25 cellular contexts compared by ENCODE assay signal in the genomic region with DNA sequence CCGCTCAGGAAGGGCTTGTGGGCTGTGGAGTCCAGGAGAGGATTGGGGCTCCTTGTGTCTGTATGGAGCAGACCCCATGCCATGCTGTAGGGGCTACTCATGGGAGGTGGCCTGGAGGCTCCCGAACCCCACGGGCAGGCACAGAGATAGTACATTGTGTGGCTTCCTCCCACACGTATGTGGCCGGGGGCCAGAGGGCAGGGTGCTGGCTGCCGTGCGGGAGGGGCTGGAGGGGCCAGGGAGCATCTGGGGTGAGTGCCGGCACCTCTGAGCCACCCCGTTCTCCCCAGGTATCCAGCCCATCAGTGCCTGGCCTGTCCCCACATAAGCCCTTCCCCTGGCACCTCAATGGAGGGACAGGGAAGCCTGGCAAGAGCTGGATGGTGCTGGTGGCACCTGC. TPM values are rescaled to one million over a fixed set of nuclear protein-coding genes. Genes with fewer than 3 reads are reported as not detected.
DNase-seq lines count a peak whose midpoint lies in the region; ATAC-seq, FAIRE-seq and TF ChIP-seq lines count a peak whose summit lies in the region.
"Had no signal": no experiment of that assay in that cellular context is flagged by ENCODE, and none has a peak within 500 bp of the region (broad histone marks: within the 10 kb centered on the region; RNA-seq: fewer than 3 reads in every experiment).

No MANE protein-coding gene starts in this region.

- ATAC-seq in HepG2 (no peak), right lobe of liver (no peak), RWPE2 (ENCODE audit: low read depth) (no peak), body of pancreas (no peak)
- ATAC-seq: A549 had no signal

- H3K9me3 ChIP-seq in HepG2 (ENCODE audit: low read length) = no peaks in the 10 kb centered on the region
- H3K9me3 ChIP-seq in right lobe of liver = no peaks in the 10 kb centered on the region
- H3K9me3 ChIP-seq in RWPE2 (ENCODE audit: severe bottlenecking) = no peaks in the 10 kb centered on the region
- no peaks in the 10 kb centered on the region for H3K9me3 ChIP-seq in body of pancreas
- H3K9me3 ChIP-seq in GM23248 (ENCODE audit: low read depth) = no peaks in the 10 kb centered on the region
- H3K9me3 ChIP-seq: A549; BE2C; BLaER1 treated with 17β-estradiol and CSF1 and Interleukin-3, amounts not matched to agents 10 nM and 100 nM had no signal

- H3K27ac ChIP-seq in HepG2 (ENCODE audit: extremely low read length, insufficient read depth, low read length) (no peak overlapping the region), right lobe of liver (no peak overlapping the region), RWPE2 (ENCODE audit: poor library complexity, severe bottlenecking) (no peak overlapping the region), body of pancreas (no peak overlapping the region), GM23248 (no peak overlapping the region)
- H3K27ac ChIP-seq: A549; BLaER1 treated with 17β-estradiol and CSF1 and Interleukin-3, amounts not matched to agents 10 nM and 100 nM had no signal

- H3K4me2 ChIP-seq in HepG2 (ENCODE audit: low read depth, low read length) (no peak overlapping the region), GM23248 (ENCODE audit: unreplicated experiment) (no peak overlapping the region)
- H3K4me2 ChIP-seq: A549; BLaER1 treated with 17β-estradiol and CSF1 and Interleukin-3, amounts not matched to agents 10 nM and 100 nM had no signal

- TF ChIP-seq POLR2A in HepG2 (IDR thresholded peaks at IDR 0.05; ENCODE audit: insufficient read depth in 1 of 2, low read depth in 2 of 2, low read length in 2 of 2) = no peak
- no peak for TF ChIP-seq POLR2A in right lobe of liver (IDR thresholded peaks at IDR 0.05)
- no peak for TF ChIP-seq POLR2A in body of pancreas (IDR thresholded peaks at IDR 0.05)

- POLR2A ChIA-PET in HepG2 (lab: Yijun Ruan, JAX) = no interaction called here

- H3F3A ChIP-seq in GM23248 (ENCODE audit: insufficient read depth) = no peaks in the 10 kb centered on the region

- in situ Hi-C loops in HepG2 (cut with HindIII; ENCODE audit: extremely low pct_ligation_motif_present, low pct_unique_long_range_greater_than_20kb) (no loop called here), GM23248 (cut with MboI) (no loop called here)

- CTCF ChIA-PET in HepG2 (lab: Yijun Ruan, JAX; ENCODE audit: low intra/inter-chr PET ratio, low total read pairs) = no interaction called here

- H3K36me3 ChIP-seq in HepG2 (replicated peaks in 1 of 2; ENCODE audit: control insufficient read depth in 1 of 2, insufficient read depth in 2 of 2, low read length in 2 of 2) (no peaks in the 10 kb centered on the region), right lobe of liver (no peaks in the 10 kb centered on the region), RWPE2 (ENCODE audit: low read depth) (no peaks in the 10 kb centered on the region), body of pancreas (replicated peaks in 1 of 2; ENCODE audit: insufficient read depth in 1 of 2, low read depth in 2 of 2) (no peaks in the 10 kb centered on the region), GM23248 (ENCODE audit: low read depth) (no peaks in the 10 kb centered on the region)
- H3K36me3 ChIP-seq: BE2C; BLaER1 treated with 17β-estradiol and CSF1 and Interleukin-3, amounts not matched to agents 10 nM and 100 nM had no signal

- BruUV-seq in HepG2 (replicated peaks; lab: Mats Ljungman, UMichigan) = no TSS peak

- no peak for TF ChIP-seq CTCF in HepG2 (CRISPR knock-in tag; IDR thresholded peaks at IDR 0.05)
- no peak for TF ChIP-seq CTCF in right lobe of liver (IDR thresholded peaks at IDR 0.05)
- TF ChIP-seq CTCF in RWPE2 (IDR thresholded peaks at IDR 0.05; ENCODE audit: poor library complexity, severe bottlenecking) = no peak
- no peak for TF ChIP-seq CTCF in body of pancreas (IDR thresholded peaks at IDR 0.05)

- H4K20me1 ChIP-seq in HepG2 (ENCODE audit: insufficient read depth, low read length) = no peaks in the 10 kb centered on the region; the same call in 1 of the 2 replicates
- no peaks in the 10 kb centered on the region for H4K20me1 ChIP-seq in GM23248 (ENCODE audit: insufficient read depth)

- H3K79me2 ChIP-seq in HepG2 (ENCODE audit: insufficient read depth, low read length) = no peaks in the 10 kb centered on the region
- no peaks in the 10 kb centered on the region for H3K79me2 ChIP-seq in GM23248 (ENCODE audit: insufficient read depth)

- H3K9ac ChIP-seq in HepG2 (ENCODE audit: insufficient read depth, low read depth, low read length) (no peak overlapping the region), GM23248 (no peak overlapping the region)
- H3K9ac ChIP-seq: BLaER1 treated with 17β-estradiol and CSF1 and Interleukin-3, amounts not matched to agents 10 nM and 100 nM had no signal

- no peaks in the 10 kb centered on the region for H3K9me2 ChIP-seq in GM23248 (ENCODE audit: insufficient read depth)

- H2AFZ ChIP-seq in HepG2 (ENCODE audit: low read length) = no peak overlapping the region
- no peak overlapping the region for H2AFZ ChIP-seq in GM23248

- H3K4me3 ChIP-seq in HepG2 (replicated peaks in 1 of 3; ENCODE audit: insufficient read depth in 1 of 3, low read depth in 2 of 3, low read length in 3 of 3) = no peak overlapping the region
- H3K4me3 ChIP-seq in right lobe of liver = no peak overlapping the region
- H3K4me3 ChIP-seq in RWPE2 (ENCODE audit: severe bottlenecking) = no peak overlapping the region
- no peak overlapping the region for H3K4me3 ChIP-seq in body of pancreas
- no peak overlapping the region for H3K4me3 ChIP-seq in GM23248
- H3K4me3 ChIP-seq: A549; BLaER1 treated with 17β-estradiol and CSF1 and Interleukin-3, amounts not matched to agents 10 nM and 100 nM had no signal

- 0 out of 2 replicates have a peak, but pooled peaks cover 5% of the 10 kb centered on the region for H3K4me1 ChIP-seq in HepG2 (ENCODE audit: insufficient read depth, low read length)
- no peaks in the 10 kb centered on the region for H3K4me1 ChIP-seq in right lobe of liver
- no peaks in the 10 kb centered on the region for H3K4me1 ChIP-seq in RWPE2 (ENCODE audit: insufficient read depth, poor library complexity, severe bottlenecking)
- no peaks in the 10 kb centered on the region for H3K4me1 ChIP-seq in body of pancreas
- H3K4me1 ChIP-seq in GM23248 (ENCODE audit: insufficient read depth) = no peaks in the 10 kb centered on the region
- H3K4me1 ChIP-seq: A549, BE2C had no signal

- TF ChIP-seq RAD21 in HepG2 (CRISPR knock-in tag; IDR thresholded peaks at IDR 0.05) = no peak

- FAIRE-seq in HepG2 (lab: Jason Lieb, UNC) = no peak
- FAIRE-seq: A549, GM12891, GM18507, H54 had no signal

- intact Hi-C loops in HepG2 (cut with micrococcal nuclease; ENCODE audit: unreplicated experiment) (no loop called here), right lobe of liver (cut with DNase I) (loop anchor here in 1 of 2 donors (10.0 kb wide), 1 partner anchor 365 kb away; no protein-coding TSS in a partner anchor), body of pancreas (cut with DNase I) (no loop called here)

- peaks cover 21 to 75% of the 10 kb centered on the region in 2 experiments; a peak in 4 of 5 replicates for H3K27me3 ChIP-seq in HepG2 (ENCODE audit: control insufficient read depth in 1 of 2, insufficient read depth in 2 of 2, low read length in 2 of 2)
- no peaks in the 10 kb centered on the region for H3K27me3 ChIP-seq in right lobe of liver
- no peaks in the 10 kb centered on the region for H3K27me3 ChIP-seq in RWPE2 (ENCODE audit: insufficient read depth, poor library complexity, severe bottlenecking)
- H3K27me3 ChIP-seq in body of pancreas = no peaks in the 10 kb centered on the region
- no peaks in the 10 kb centered on the region; the same call in 1 of the 2 replicates for H3K27me3 ChIP-seq in GM23248 (replicated peaks; ENCODE audit: insufficient read depth)
- H3K27me3 ChIP-seq: BE2C; BLaER1 treated with 17β-estradiol and CSF1 and Interleukin-3, amounts not matched to agents 10 nM and 100 nM had no signal

- TF ChIP-seq EP300 in HepG2 (IDR thresholded peaks at IDR 0.05; ENCODE audit: low read depth in 2 of 2, low read length in 2 of 2) (no peak), HepG2 (CRISPR knock-in tag; IDR thresholded peaks at IDR 0.05; ENCODE audit: borderline replicate concordance) (no peak)

- 22% methylated on average over 9 of the region's 9 CpGs for WGBS in HepG2 (ENCODE audit: low lambda C conversion rate)
- no CpG with 5 or more reads among the region's 9 CpGs for WGBS in right lobe of liver (ENCODE audit: insufficient coverage, low coverage, low lambda C conversion rate, missing lambda C conversion rate)
- 83 to 100% methylated on average over 2 to 9 of the region's 9 CpGs for WGBS in body of pancreas, 2 donors
- 34 to 36% methylated on average over 8 to 9 of the region's 9 CpGs for WGBS in GM23248 (ENCODE audit: low coverage in 1 of 2, low lambda C conversion rate in 2 of 2, missing lambda C conversion rate in 2 of 2), 2 experiments

- DNase-seq in HepG2 (ENCODE audit: low spot score) (no peak), right lobe of liver (no peak), RWPE2 (ENCODE audit: low spot score) (peak; percentile 81), body of pancreas (no peak), GM23248 (no peak)
- DNase-seq: 8988T; ACHN; AML-193; BE2C; Calu3; CD4-positive, alpha-beta T cell; CD8-positive, alpha-beta memory T cell; DMS53; DMS79 treated with DMSO at 0.1 percent for 48 hours; GF-D8; GOT3; HCEC 1CT had no signal

RNA-seq across cellular contexts. Expression of a gene that starts 7.6 kb away (rescaled TPM):
- total RNA-seq in HepG2 (2016; rRNA removed; fragmentation: Illumina TruSeq; extraction: Trizol) (0.46 and 0.86 TPM in 2 replicates), right lobe of liver (not detected), body of pancreas (1 to 10 TPM; 2.3 TPM)
- total RNA-seq in HepG2 (2016; cell fraction: cytosol; rRNA removed; fragmentation: Illumina TruSeq; extraction: Trizol; ENCODE audit: low read depth) = 0.30 and 0.62 TPM in 2 replicates
- 0.65 and 0.76 TPM in 2 replicates for total RNA-seq in HepG2 (2016; cell fraction: insoluble cytoplasmic fraction; rRNA removed; fragmentation: Illumina TruSeq; extraction: Trizol)
- total RNA-seq in HepG2 (2016; cell fraction: membrane; rRNA removed; fragmentation: Illumina TruSeq; extraction: Trizol) = 0.52 and 0.65 TPM in 2 replicates
- total RNA-seq in HepG2 (2016; cell fraction: nucleus; rRNA removed; fragmentation: Illumina TruSeq; extraction: Trizol) = 0.78 and 0.81 TPM in 2 replicates
- polyA plus RNA-seq in HepG2 (2011; rRNA removed) (0.69 and 0.82 TPM in 2 replicates), GM23248 (2016; fragmentation: Nextera tagmentation; extraction: Ambion mirVana) (not detected in 2 replicates)
- 0.46 and 0.94 TPM in 2 replicates for polyA plus RNA-seq in HepG2 (2011; cell fraction: cytosol; rRNA removed)
- polyA plus RNA-seq in HepG2 (2011; cell fraction: nucleus; rRNA removed) = 1.1 and 1.2 TPM in 2 replicates
- polyA plus RNA-seq in HepG2 (2012) = 0.24 and 0.42 TPM in 2 replicates
- polyA plus RNA-seq in HepG2 (2016; cell fraction: cytosol; fragmentation: Illumina TruSeq; extraction: Trizol; ENCODE audit: low read depth) = 0.52 and 0.54 TPM in 2 replicates
- polyA plus RNA-seq in HepG2 (2016; cell fraction: insoluble cytoplasmic fraction; fragmentation: Illumina TruSeq; extraction: Trizol; ENCODE audit: low read depth) = 0.67 and 0.91 TPM in 2 replicates
- polyA plus RNA-seq in HepG2 (2016; cell fraction: membrane; fragmentation: Illumina TruSeq; extraction: Trizol; ENCODE audit: low read depth) = 0.51 and 0.60 TPM in 2 replicates
- polyA plus RNA-seq in HepG2 (2016; cell fraction: nucleus; fragmentation: Illumina TruSeq; extraction: Trizol; ENCODE audit: insufficient read depth, low read depth) = 0.97 and 1.1 TPM in 2 replicates
- polyA minus RNA-seq in HepG2 (2011; rRNA and poly(A)+ RNA removed; ENCODE audit: low replicate concordance) = 0.40 TPM in 1 of 2 replicates, not detected in the other
- 0.40 TPM in 1 of 2 replicates, not detected in the other for polyA minus RNA-seq in HepG2 (2011; cell fraction: cytosol; rRNA and poly(A)+ RNA removed)
- polyA minus RNA-seq in HepG2 (2011; cell fraction: nucleus; rRNA and poly(A)+ RNA removed) = 0.26 and 0.75 TPM in 2 replicates
- not detected in 2 replicates for total RNA-seq in GM23248 (2014; rRNA removed; shearing (Covaris generic))
- total RNA-seq: CD4-positive, alpha-beta T cell; CD8-positive, alpha-beta memory T cell; Daoy; G401 had no signal
- polyA plus RNA-seq: A549; CD14-positive monocyte; CD8-positive, alpha-beta memory T cell had no signal

RNA-seq across cellular contexts. Expression of a gene that starts 12.7 kb away (rescaled TPM):
- 9.7 and 10.2 TPM in 2 replicates for total RNA-seq in HepG2 (2016; rRNA removed; fragmentation: Illumina TruSeq; extraction: Trizol)
- total RNA-seq in HepG2 (2016; cell fraction: cytosol; rRNA removed; fragmentation: Illumina TruSeq; extraction: Trizol; ENCODE audit: low read depth) = 3.4 and 4.0 TPM in 2 replicates
- total RNA-seq in HepG2 (2016; cell fraction: insoluble cytoplasmic fraction; rRNA removed; fragmentation: Illumina TruSeq; extraction: Trizol) = 9.2 and 9.3 TPM in 2 replicates
- total RNA-seq in HepG2 (2016; cell fraction: membrane; rRNA removed; fragmentation: Illumina TruSeq; extraction: Trizol) = 13.2 and 14.3 TPM in 2 replicates
- 5.6 and 7.3 TPM in 2 replicates for total RNA-seq in HepG2 (2016; cell fraction: nucleus; rRNA removed; fragmentation: Illumina TruSeq; extraction: Trizol)
- 5.2 and 5.9 TPM in 2 replicates for polyA plus RNA-seq in HepG2 (2011; rRNA removed)
- polyA plus RNA-seq in HepG2 (2011; cell fraction: cytosol; rRNA removed) = 4.8 and 5.4 TPM in 2 replicates
- 6.8 and 7.6 TPM in 2 replicates for polyA plus RNA-seq in HepG2 (2011; cell fraction: nucleus; rRNA removed)
- polyA plus RNA-seq in HepG2 (2012) = 4.7 and 5.4 TPM in 2 replicates
- polyA plus RNA-seq in HepG2 (2016; cell fraction: cytosol; fragmentation: Illumina TruSeq; extraction: Trizol; ENCODE audit: low read depth) = 7.5 and 8.3 TPM in 2 replicates
- polyA plus RNA-seq in HepG2 (2016; cell fraction: insoluble cytoplasmic fraction; fragmentation: Illumina TruSeq; extraction: Trizol; ENCODE audit: low read depth) = 20.6 and 26.7 TPM in 2 replicates
- polyA plus RNA-seq in HepG2 (2016; cell fraction: membrane; fragmentation: Illumina TruSeq; extraction: Trizol; ENCODE audit: low read depth) = 20.0 and 22.1 TPM in 2 replicates
- polyA plus RNA-seq in HepG2 (2016; cell fraction: nucleus; fragmentation: Illumina TruSeq; extraction: Trizol; ENCODE audit: insufficient read depth, low read depth) = 18.8 and 19.3 TPM in 2 replicates
- 5.3 and 6.3 TPM in 2 replicates for polyA minus RNA-seq in HepG2 (2011; rRNA and poly(A)+ RNA removed; ENCODE audit: low replicate concordance)
- 4.9 and 6.3 TPM in 2 replicates for polyA minus RNA-seq in HepG2 (2011; cell fraction: cytosol; rRNA and poly(A)+ RNA removed)
- polyA minus RNA-seq in HepG2 (2011; cell fraction: nucleus; rRNA and poly(A)+ RNA removed) = 4.8 and 5.2 TPM in 2 replicates
- total RNA-seq in right lobe of liver = 1 to 10 TPM; 1.4 to 2.9 (median 2.5) TPM
- total RNA-seq in body of pancreas = 1 to 10 TPM; 1.6 to 2.6 TPM
- total RNA-seq in GM23248 (2014; rRNA removed; shearing (Covaris generic)) = 3.0 and 7.3 TPM in 2 replicates
- 0.66 and 0.82 TPM in 2 replicates for polyA plus RNA-seq in GM23248 (2016; fragmentation: Nextera tagmentation; extraction: Ambion mirVana)

RNA-seq across cellular contexts. Expression of a gene that starts 32.9 kb away (rescaled TPM):
- total RNA-seq in HepG2 (2016; rRNA removed; fragmentation: Illumina TruSeq; extraction: Trizol) = 2,584 and 2,647 TPM in 2 replicates
- total RNA-seq in HepG2 (2016; cell fraction: cytosol; rRNA removed; fragmentation: Illumina TruSeq; extraction: Trizol; ENCODE audit: low read depth) = 3,497 and 3,511 TPM in 2 replicates
- 2,606 and 2,768 TPM in 2 replicates for total RNA-seq in HepG2 (2016; cell fraction: insoluble cytoplasmic fraction; rRNA removed; fragmentation: Illumina TruSeq; extraction: Trizol)
- total RNA-seq in HepG2 (2016; cell fraction: membrane; rRNA removed; fragmentation: Illumina TruSeq; extraction: Trizol) = 4,939 and 5,761 TPM in 2 replicates
- 1,156 and 1,166 TPM in 2 replicates for total RNA-seq in HepG2 (2016; cell fraction: nucleus; rRNA removed; fragmentation: Illumina TruSeq; extraction: Trizol)
- polyA plus RNA-seq in HepG2 (2011; rRNA removed) = 9,925 and 11,063 TPM in 2 replicates
- 11,031 and 15,081 TPM in 2 replicates for polyA plus RNA-seq in HepG2 (2011; cell fraction: cytosol; rRNA removed)
- polyA plus RNA-seq in HepG2 (2011; cell fraction: nucleus; rRNA removed) = 5,156 and 5,267 TPM in 2 replicates
- 6,658 and 8,852 TPM in 2 replicates for polyA plus RNA-seq in HepG2 (2012)
- 5,362 and 5,590 TPM in 2 replicates for polyA plus RNA-seq in HepG2 (2016; cell fraction: cytosol; fragmentation: Illumina TruSeq; extraction: Trizol; ENCODE audit: low read depth)
- polyA plus RNA-seq in HepG2 (2016; cell fraction: insoluble cytoplasmic fraction; fragmentation: Illumina TruSeq; extraction: Trizol; ENCODE audit: low read depth) = 3,197 and 3,428 TPM in 2 replicates
- polyA plus RNA-seq in HepG2 (2016; cell fraction: membrane; fragmentation: Illumina TruSeq; extraction: Trizol; ENCODE audit: low read depth) = 5,998 and 6,820 TPM in 2 replicates
- polyA plus RNA-seq in HepG2 (2016; cell fraction: nucleus; fragmentation: Illumina TruSeq; extraction: Trizol; ENCODE audit: insufficient read depth, low read depth) = 2,753 and 2,989 TPM in 2 replicates
- polyA minus RNA-seq in HepG2 (2011; rRNA and poly(A)+ RNA removed; ENCODE audit: low replicate concordance) = 2,340 and 3,999 TPM in 2 replicates
- polyA minus RNA-seq in HepG2 (2011; cell fraction: cytosol; rRNA and poly(A)+ RNA removed) = 1,154 and 1,167 TPM in 2 replicates
- polyA minus RNA-seq in HepG2 (2011; cell fraction: nucleus; rRNA and poly(A)+ RNA removed) = 809 and 896 TPM in 2 replicates
- total RNA-seq in right lobe of liver = 100 to 1,000 TPM; 339 to 696 (median 413) TPM
- total RNA-seq in body of pancreas = 100 to 1,000 TPM; 654 to 656 TPM
- total RNA-seq in GM23248 (2014; rRNA removed; shearing (Covaris generic)) = 1,039 and 1,622 TPM in 2 replicates
- 566 and 639 TPM in 2 replicates for polyA plus RNA-seq in GM23248 (2016; fragmentation: Nextera tagmentation; extraction: Ambion mirVana)

RNA-seq across cellular contexts. Expression of a gene that starts 52.6 kb away (rescaled TPM):
- total RNA-seq in HepG2 (2016; rRNA removed; fragmentation: Illumina TruSeq; extraction: Trizol) (28.5 and 44.7 TPM in 2 replicates), right lobe of liver (10 to 100 TPM; 30.3 to 80.8 (median 47.1) TPM), body of pancreas (100 to 1,000 TPM; 115 to 185 TPM)
- 32.2 and 40.1 TPM in 2 replicates for total RNA-seq in HepG2 (2016; cell fraction: cytosol; rRNA removed; fragmentation: Illumina TruSeq; extraction: Trizol; ENCODE audit: low read depth)
- 24.0 and 53.5 TPM in 2 replicates for total RNA-seq in HepG2 (2016; cell fraction: insoluble cytoplasmic fraction; rRNA removed; fragmentation: Illumina TruSeq; extraction: Trizol)
- total RNA-seq in HepG2 (2016; cell fraction: membrane; rRNA removed; fragmentation: Illumina TruSeq; extraction: Trizol) = 23.5 and 24.2 TPM in 2 replicates
- total RNA-seq in HepG2 (2016; cell fraction: nucleus; rRNA removed; fragmentation: Illumina TruSeq; extraction: Trizol) = 108 and 131 TPM in 2 replicates
- polyA plus RNA-seq in HepG2 (2011; rRNA removed) (21.0 and 22.7 TPM in 2 replicates), GM23248 (2016; fragmentation: Nextera tagmentation; extraction: Ambion mirVana) (4.3 and 6.0 TPM in 2 replicates)
- 9.5 and 17.6 TPM in 2 replicates for polyA plus RNA-seq in HepG2 (2011; cell fraction: cytosol; rRNA removed)
- 504 and 754 TPM in 2 replicates for polyA plus RNA-seq in HepG2 (2011; cell fraction: nucleus; rRNA removed)
- polyA plus RNA-seq in HepG2 (2012) = 96.2 and 135 TPM in 2 replicates
- 12.5 and 12.7 TPM in 2 replicates for polyA plus RNA-seq in HepG2 (2016; cell fraction: cytosol; fragmentation: Illumina TruSeq; extraction: Trizol; ENCODE audit: low read depth)
- polyA plus RNA-seq in HepG2 (2016; cell fraction: insoluble cytoplasmic fraction; fragmentation: Illumina TruSeq; extraction: Trizol; ENCODE audit: low read depth) = 34.3 and 49.3 TPM in 2 replicates
- 14.2 and 17.2 TPM in 2 replicates for polyA plus RNA-seq in HepG2 (2016; cell fraction: membrane; fragmentation: Illumina TruSeq; extraction: Trizol; ENCODE audit: low read depth)
- polyA plus RNA-seq in HepG2 (2016; cell fraction: nucleus; fragmentation: Illumina TruSeq; extraction: Trizol; ENCODE audit: insufficient read depth, low read depth) = 598 and 620 TPM in 2 replicates
- 26.2 and 35.7 TPM in 2 replicates for polyA minus RNA-seq in HepG2 (2011; rRNA and poly(A)+ RNA removed; ENCODE audit: low replicate concordance)
- 23.2 and 27.1 TPM in 2 replicates for polyA minus RNA-seq in HepG2 (2011; cell fraction: cytosol; rRNA and poly(A)+ RNA removed)
- 70.0 and 71.2 TPM in 2 replicates for polyA minus RNA-seq in HepG2 (2011; cell fraction: nucleus; rRNA and poly(A)+ RNA removed)
- 4.5 and 13.9 TPM in 2 replicates for total RNA-seq in GM23248 (2014; rRNA removed; shearing (Covaris generic))
- polyA plus RNA-seq: CD14-positive monocyte; CD8-positive, alpha-beta memory T cell had no signal

RNA-seq across cellular contexts. Expression of a gene that starts 56.0 kb away (rescaled TPM):
- total RNA-seq in HepG2 (2016; rRNA removed; fragmentation: Illumina TruSeq; extraction: Trizol) (0.20 and 0.39 TPM in 2 replicates), right lobe of liver (under 1 TPM; 0.12 to 0.56 (median 0.26) TPM), body of pancreas (not detected)
- total RNA-seq in HepG2 (2016; cell fraction: cytosol; rRNA removed; fragmentation: Illumina TruSeq; extraction: Trizol; ENCODE audit: low read depth) = 0.09 and 0.10 TPM in 2 replicates
- total RNA-seq in HepG2 (2016; cell fraction: insoluble cytoplasmic fraction; rRNA removed; fragmentation: Illumina TruSeq; extraction: Trizol) = 0.10 and 0.32 TPM in 2 replicates
- 0.31 and 0.65 TPM in 2 replicates for total RNA-seq in HepG2 (2016; cell fraction: membrane; rRNA removed; fragmentation: Illumina TruSeq; extraction: Trizol)
- 0.19 and 0.22 TPM in 2 replicates for total RNA-seq in HepG2 (2016; cell fraction: nucleus; rRNA removed; fragmentation: Illumina TruSeq; extraction: Trizol)
- polyA plus RNA-seq in HepG2 (2011; rRNA removed) (0.12 and 0.18 TPM in 2 replicates), GM23248 (2016; fragmentation: Nextera tagmentation; extraction: Ambion mirVana) (not detected in 2 replicates)
- 0.10 and 0.19 TPM in 2 replicates for polyA plus RNA-seq in HepG2 (2011; cell fraction: cytosol; rRNA removed)
- 0.09 and 0.27 TPM in 2 replicates for polyA plus RNA-seq in HepG2 (2011; cell fraction: nucleus; rRNA removed)
- 0.05 and 0.16 TPM in 2 replicates for polyA plus RNA-seq in HepG2 (2012)
- polyA plus RNA-seq in HepG2 (2016; cell fraction: cytosol; fragmentation: Illumina TruSeq; extraction: Trizol; ENCODE audit: low read depth) = 0.26 and 0.33 TPM in 2 replicates
- polyA plus RNA-seq in HepG2 (2016; cell fraction: insoluble cytoplasmic fraction; fragmentation: Illumina TruSeq; extraction: Trizol; ENCODE audit: low read depth) = 0.29 and 0.56 TPM in 2 replicates
- polyA plus RNA-seq in HepG2 (2016; cell fraction: membrane; fragmentation: Illumina TruSeq; extraction: Trizol; ENCODE audit: low read depth) = 0.41 and 0.42 TPM in 2 replicates
- polyA plus RNA-seq in HepG2 (2016; cell fraction: nucleus; fragmentation: Illumina TruSeq; extraction: Trizol; ENCODE audit: insufficient read depth, low read depth) = 0.41 and 0.80 TPM in 2 replicates
- polyA minus RNA-seq in HepG2 (2011; rRNA and poly(A)+ RNA removed; ENCODE audit: low replicate concordance) = 0.18 TPM in 1 of 2 replicates, not detected in the other
- polyA minus RNA-seq in HepG2 (2011; cell fraction: cytosol; rRNA and poly(A)+ RNA removed) = not detected in 2 replicates
- polyA minus RNA-seq in HepG2 (2011; cell fraction: nucleus; rRNA and poly(A)+ RNA removed) = not detected in 2 replicates
- total RNA-seq in GM23248 (2014; rRNA removed; shearing (Covaris generic)) = not detected in 2 replicates
- total RNA-seq: Calu3; CD4-positive, alpha-beta T cell; CD8-positive, alpha-beta memory T cell; Daoy had no signal
- polyA plus RNA-seq: CD14-positive monocyte; CD8-positive, alpha-beta memory T cell had no signal
